ENCODE assay signal across 21 cellular contexts in the genomic region with DNA sequence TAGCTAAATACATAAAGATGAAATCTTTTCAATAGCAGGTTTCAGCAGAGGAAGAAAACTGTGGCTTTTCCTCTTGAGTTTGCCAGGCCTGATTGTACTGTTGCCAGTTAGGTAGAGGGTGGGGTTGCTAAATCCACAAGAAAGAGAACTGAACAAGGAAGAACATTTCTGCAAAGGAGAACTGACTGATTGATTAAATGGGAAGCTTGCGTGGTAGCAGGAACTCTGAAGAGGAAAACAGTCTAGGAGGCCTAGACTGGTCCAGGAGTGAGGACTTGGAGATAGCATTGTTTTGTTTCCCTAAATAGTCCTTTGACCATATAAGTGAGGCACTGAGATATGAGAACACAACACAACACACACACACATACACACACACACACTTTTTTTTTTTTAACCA. TPM values are rescaled to one million over a fixed set of nuclear protein-coding genes. Genes with fewer than 3 reads are reported as not detected.
"Had no signal": no experiment of that assay in that cellular context is flagged by ENCODE, and none has a peak within 500 bp of the region (broad histone marks: within the 10 kb centered on the region; RNA-seq: fewer than 3 reads in every experiment).

No MANE protein-coding gene starts in this region.

- H3K4me3 ChIP-seq: lung, ovary, tibial nerve had no signal

- H3K4me1 ChIP-seq: foreskin keratinocyte, tibial nerve had no signal

- H3K27me3 ChIP-seq: foreskin keratinocyte, ovary, tibial nerve had no signal

- ATAC-seq: activated CD8-positive, alpha-beta T cell treated with anti-CD3 and anti-CD28 coated beads, Interleukin-2, amount 10 ng/mL, durations not matched to agents 7 days and 5 days; activated naive CD4-positive, alpha-beta T cell treated with anti-CD3 and anti-CD28 coated beads, Interleukin-2, amount 50 U/mL, for 72 hours; activated T-cell treated with anti-CD3 and anti-CD28 coated beads, Interleukin-2, amount 50 U/mL, for 72 hours; foreskin keratinocyte; naive thymus-derived CD4-positive, alpha-beta T cell; stimulated activated memory B cell treated with anti-CD40 and anti-IgM and Interleukin-4, amounts not matched to agents 10 μg/mL and 1 μg/mL and 100 μg/mL, for 72 hours had no signal

- H3K36me3 ChIP-seq: ovary, tibial nerve had no signal

- DNase-seq: activated CD4-positive, alpha-beta T cell treated with anti-CD3 and anti-CD28 coated beads, Interleukin-2, amount 10 ng/mL, durations not matched to agents 24 days and 14 days; activated CD4-positive, CD25-positive, alpha-beta regulatory T cell; activated CD8-positive, alpha-beta memory T cell treated with anti-CD3 and anti-CD28 coated beads, Interleukin-2, amount 50 U/mL, for 4 hours; activated CD8-positive, alpha-beta T cell treated with anti-CD3 and anti-CD28 coated beads, Interleukin-2, amount 10 ng/mL, durations not matched to agents 7 days and 5 days; activated gamma-delta T cell; activated T-cell treated with anti-CD3 and anti-CD28 coated beads, Interleukin-2, amount 50 U/mL, for 72 hours; effector CD4-positive, alpha-beta T cell; foreskin keratinocyte; glutamatergic neuron; hypothalamus; kidney; midbrain; naive thymus-derived CD4-positive, alpha-beta T cell; ovary; stimulated activated CD4-positive, alpha-beta T cell treated with anti-CD3 and anti-CD28 coated beads, Interleukin-2, amount 100 ng/mL, for 48 hours; T-helper 2 cell had no signal

- H3K27ac ChIP-seq: foreskin keratinocyte, ovary, tibial nerve had no signal

- H3K9me3 ChIP-seq: ovary, tibial nerve had no signal

RNA-seq across cellular contexts. Expression of gene LRRC36, which starts 18.8 kb away (rescaled TPM):
- total RNA-seq: activated CD8-positive, alpha-beta T cell treated with anti-CD3 and anti-CD28 coated beads, Interleukin-2, amount 10 ng/mL, durations not matched to agents 7 days and 5 days; cardiac septum; foreskin keratinocyte had no signal
- polyA plus RNA-seq: foreskin keratinocyte; naive thymus-derived CD4-positive, alpha-beta T cell had no signal

RNA-seq across cellular contexts. Expression of gene KCTD19, which starts 18.9 kb away (rescaled TPM):
- total RNA-seq: cardiac septum, foreskin keratinocyte had no signal
- polyA plus RNA-seq: foreskin keratinocyte; naive thymus-derived CD4-positive, alpha-beta T cell had no signal

RNA-seq across cellular contexts. Expression of gene TPPP3, which starts 47.9 kb away (rescaled TPM):
- total RNA-seq: activated CD4-positive, alpha-beta T cell treated with anti-CD3 and anti-CD28 coated beads, Interleukin-2, amount 10 ng/mL, durations not matched to agents 24 days and 14 days; activated CD8-positive, alpha-beta T cell treated with anti-CD3 and anti-CD28 coated beads, Interleukin-2, amount 10 ng/mL, durations not matched to agents 7 days and 5 days; activated naive CD4-positive, alpha-beta T cell treated with anti-CD3 and anti-CD28 coated beads, Interleukin-2, amount 50 U/mL, for 72 hours had no signal
